17 cellular contexts compared by ENCODE assay signal in genomic region chr2:97851172-97851571, GRCh38.
A peak's percentile ranks its signal among the peaks of the same experiment; 100 is the strongest.
DNase-seq lines count a peak whose midpoint lies in the region; ATAC-seq lines count a peak whose summit lies in the region.
"Had no signal": no experiment of that assay in that cellular context is flagged by ENCODE, and none has a peak within 500 bp of the region (broad histone marks: within the 10 kb centered on the region; RNA-seq: fewer than 3 reads in every experiment).

No MANE protein-coding gene starts in this region.

- peak; percentile 56 for ATAC-seq in activated CD8-positive, alpha-beta memory T cell treated with anti-CD3 and anti-CD28 coated beads, Interleukin-2, amount 10 ng/mL, durations not matched to agents 7 days and 5 days
- ATAC-seq in T-helper 17 cell (no peak), memory B cell (ENCODE audit: low read depth) (no peak), GM19023 (IDR thresholded peaks at IDR 0.05; ENCODE audit: unreplicated experiment) (no peak)

- intact Hi-C loops in CD4-positive, alpha-beta memory T cell (cut with micrococcal nuclease) = no loop called here

- no peak overlapping the region for H3K27ac ChIP-seq in CD4-positive, alpha-beta memory T cell (ENCODE audit: low read depth, low read length)
- H3K27ac ChIP-seq: PC-9 had no signal

- peak overlapping the region; percentile 13 for H3K4me3 Mint-ChIP-seq in activated CD8-positive, alpha-beta memory T cell treated with anti-CD3 and anti-CD28 coated beads, Interleukin-2, amount 10 ng/mL, durations not matched to agents 7 days and 5 days
- H3K4me3 Mint-ChIP-seq in CD4-positive, alpha-beta memory T cell = peak overlapping the region in 5 of 8 donors; percentile 3 to 23 (median 10)
- H3K4me3 Mint-ChIP-seq in T-helper 17 cell (peak overlapping the region; percentile 26), memory B cell (no peak overlapping the region)

- POLR2A ChIA-PET in CD4-positive, alpha-beta memory T cell (lab: Charles Lee; ENCODE audit: partially characterized antibody) = interaction anchor here (0.6 kb wide), 1 partner anchor 165 kb away, joined by 3 read pairs; no protein-coding TSS in a partner anchor

- H3K9me3 ChIP-seq in CD4-positive, alpha-beta memory T cell (ENCODE audit: control insufficient read depth in 1 of 2, low read length in 2 of 2) = no peaks in the 10 kb centered on the region
- no peaks in the 10 kb centered on the region for H3K9me3 ChIP-seq in T-helper 17 cell (ENCODE audit: control insufficient read depth, low read length, poor library complexity, severe bottlenecking)

- DNase-seq in activated CD8-positive, alpha-beta memory T cell treated with anti-CD3 and anti-CD28 coated beads, Interleukin-2, amount 10 ng/mL, durations not matched to agents 7 days and 5 days = no peak
- DNase-seq in activated CD8-positive, alpha-beta memory T cell treated with anti-CD3 and anti-CD28 coated beads, Interleukin-2, amount 50 U/mL, for 4 hours = no peak
- DNase-seq in CD4-positive, alpha-beta memory T cell = no peak
- DNase-seq in T-helper 17 cell = no peak
- no peak for DNase-seq in memory B cell (ENCODE audit: low spot score in 2 of 2)
- DNase-seq in RPMI8226 = no peak
- DNase-seq: C1 segment of cervical spinal cord, DMS 273 treated with DMSO at 0.1 percent for 48 hours, GF-D8, HCEC 1CT, IMR-90, Kasumi-1, MM.1S, NCI-H1092 treated with DMSO at 0.1 percent for 48 hours, NCI-H524 had no signal

- peaks cover 20% of the 10 kb centered on the region for H3K4me1 ChIP-seq in CD4-positive, alpha-beta memory T cell (ENCODE audit: insufficient read depth, low read length)

- peak overlapping the region; percentile 35 for H3K27ac Mint-ChIP-seq in activated CD8-positive, alpha-beta memory T cell treated with anti-CD3 and anti-CD28 coated beads, Interleukin-2, amount 10 ng/mL, durations not matched to agents 7 days and 5 days
- peak overlapping the region in 3 of 7 donors; percentile 1 to 17 (median 3) for H3K27ac Mint-ChIP-seq in CD4-positive, alpha-beta memory T cell
- H3K27ac Mint-ChIP-seq in T-helper 17 cell (peak overlapping the region; percentile 59), memory B cell (peak overlapping the region; percentile 67)

- H3K27me3 ChIP-seq in CD4-positive, alpha-beta memory T cell (ENCODE audit: insufficient read depth, low read length) = no peaks in the 10 kb centered on the region

- no peaks in the 10 kb centered on the region for H3K9me3 Mint-ChIP-seq in activated CD8-positive, alpha-beta memory T cell treated with anti-CD3 and anti-CD28 coated beads, Interleukin-2, amount 10 ng/mL, durations not matched to agents 7 days and 5 days (ENCODE audit: low read depth)
- H3K9me3 Mint-ChIP-seq in CD4-positive, alpha-beta memory T cell = no peaks in the 10 kb centered on the region
- no peaks in the 10 kb centered on the region for H3K9me3 Mint-ChIP-seq in memory B cell

- H3K4me1 Mint-ChIP-seq in activated CD8-positive, alpha-beta memory T cell treated with anti-CD3 and anti-CD28 coated beads, Interleukin-2, amount 10 ng/mL, durations not matched to agents 7 days and 5 days = peaks cover 47% of the 10 kb centered on the region
- peaks cover 32 to 70% (median 42%) of the 10 kb centered on the region in 4 donors for H3K4me1 Mint-ChIP-seq in CD4-positive, alpha-beta memory T cell
- H3K4me1 Mint-ChIP-seq in T-helper 17 cell = peaks cover 28% of the 10 kb centered on the region
- peaks cover 34% of the 10 kb centered on the region for H3K4me1 Mint-ChIP-seq in memory B cell

- CTCF ChIA-PET in activated CD8-positive, alpha-beta memory T cell treated with anti-CD3 and anti-CD28 coated beads, Interleukin-2, amount 10 ng/mL, durations not matched to agents 7 days and 5 days (lab: Charles Lee) = no interaction called here
- CTCF ChIA-PET in CD4-positive, alpha-beta memory T cell (lab: Charles Lee; ENCODE audit: partially characterized antibody) = no interaction called here

- no peak overlapping the region for H3K4me3 ChIP-seq in CD4-positive, alpha-beta memory T cell (ENCODE audit: low read length in 2 of 2)
- H3K4me3 ChIP-seq: PC-9 had no signal

- H3K36me3 ChIP-seq in CD4-positive, alpha-beta memory T cell (ENCODE audit: insufficient read depth, low read length) = no peaks in the 10 kb centered on the region

- peaks cover 46% of the 10 kb centered on the region for H3K36me3 Mint-ChIP-seq in activated CD8-positive, alpha-beta memory T cell treated with anti-CD3 and anti-CD28 coated beads, Interleukin-2, amount 10 ng/mL, durations not matched to agents 7 days and 5 days
- H3K36me3 Mint-ChIP-seq in CD4-positive, alpha-beta memory T cell = peaks cover 8 to 20% of the 10 kb centered on the region in 2 donors
- peaks cover 2% of the 10 kb centered on the region for H3K36me3 Mint-ChIP-seq in T-helper 17 cell (ENCODE audit: low read depth)
- peaks cover 26% of the 10 kb centered on the region for H3K36me3 Mint-ChIP-seq in memory B cell

- peaks cover 3% of the 10 kb centered on the region for H3K27me3 Mint-ChIP-seq in activated CD8-positive, alpha-beta memory T cell treated with anti-CD3 and anti-CD28 coated beads, Interleukin-2, amount 10 ng/mL, durations not matched to agents 7 days and 5 days
- H3K27me3 Mint-ChIP-seq in CD4-positive, alpha-beta memory T cell = no peaks in the 10 kb centered on the region
- H3K27me3 Mint-ChIP-seq in T-helper 17 cell (no peaks in the 10 kb centered on the region), memory B cell (no peaks in the 10 kb centered on the region)
